ENCODE assay signal across 9 cellular contexts in genomic region chr6:157228421-157229218, GRCh38.
A peak's percentile ranks its signal among the peaks of the same experiment; 100 is the strongest.
DNase-seq lines count a peak whose midpoint lies in the region; ATAC-seq and TF ChIP-seq lines count a peak whose summit lies in the region.
"Had no signal": no experiment of that assay in that cellular context is flagged by ENCODE, and none has a peak within 500 bp of the region (broad histone marks: within the 10 kb centered on the region; RNA-seq: fewer than 3 reads in every experiment).

No MANE protein-coding gene starts in this region.

- peak overlapping the region; percentile 76 to 77 for H3K27ac Mint-ChIP-seq in T-cell

- no peak for TF ChIP-seq CTCF in foreskin fibroblast (IDR thresholded peaks at IDR 0.05; ENCODE audit: low read depth, low read length)

- DNase-seq in activated CD4-positive, CD25-positive, alpha-beta regulatory T cell treated with anti-CD3 and anti-CD28 coated beads, Interleukin-2, amount 50 U/mL, for 72 hours: peak; percentile 28
- no peak for DNase-seq in activated CD4-positive, CD25-positive, alpha-beta regulatory T cell (lab: John Stamatoyannopoulos, UW)
- peak; percentile 63 for DNase-seq in NCI-H1694 treated with DMSO at 0.1 percent for 48 hours (lab: John Stamatoyannopoulos, UW)
- DNase-seq in T-cell: peak in 1 of 34 experiments; percentile 7
- peak; percentile 66 for DNase-seq in posterior vena cava (ENCODE audit: low spot score)
- no peak for DNase-seq in foreskin fibroblast

- H3K4me3 Mint-ChIP-seq in T-cell: no peak overlapping the region

- CTCF ChIA-PET in T-cell (lab: Charles Lee): no interaction called here

- H3K4me3 ChIP-seq in foreskin fibroblast (ENCODE audit: low read depth in 1 of 2, low read length in 2 of 2): no peak overlapping the region
- H3K4me3 ChIP-seq: heart left ventricle had no signal

- no peaks in the 10 kb centered on the region for H3K9me3 Mint-ChIP-seq in T-cell

- ATAC-seq in T-cell (replicated peaks in 1 of 4): peak in 2 of 4 experiments; percentile 10 to 32
- ATAC-seq in HG03460 (IDR thresholded peaks at IDR 0.05; ENCODE audit: unreplicated experiment): no peak
- ATAC-seq in HG02763 (IDR thresholded peaks at IDR 0.05; ENCODE audit: unreplicated experiment): no peak
- ATAC-seq: heart left ventricle had no signal

- H3K4me1 Mint-ChIP-seq in T-cell: peaks cover 28 to 44% (median 35%) of the 10 kb centered on the region in 3 donors

- intact Hi-C loops in posterior vena cava (cut with DNase I): no loop called here

- peaks cover 0 to 17% of the 10 kb centered on the region in 2 donors for H3K27me3 Mint-ChIP-seq in T-cell

- no peaks in the 10 kb centered on the region for H3K36me3 Mint-ChIP-seq in T-cell

- POLR2A ChIA-PET in T-cell (lab: Charles Lee): no interaction called here

Comparison
In these comparisons a context has a peak if more than half of its experiments do, and no peak if none do; other contexts are left out.
1. DNase-seq: peak in activated CD4-positive, CD25-positive, alpha-beta regulatory T cell treated with anti-CD3 and anti-CD28 coated beads, Interleukin-2, amount 50 U/mL, for 72 hours (single experiment), NCI-H1694 treated with DMSO at 0.1 percent for 48 hours (single experiment) and posterior vena cava (single experiment); none in activated CD4-positive, CD25-positive, alpha-beta regulatory T cell (0 of 4) and foreskin fibroblast (0 of 2).